Comparison of ENCODE assay signal across 27 cellular contexts in the genomic region with DNA sequence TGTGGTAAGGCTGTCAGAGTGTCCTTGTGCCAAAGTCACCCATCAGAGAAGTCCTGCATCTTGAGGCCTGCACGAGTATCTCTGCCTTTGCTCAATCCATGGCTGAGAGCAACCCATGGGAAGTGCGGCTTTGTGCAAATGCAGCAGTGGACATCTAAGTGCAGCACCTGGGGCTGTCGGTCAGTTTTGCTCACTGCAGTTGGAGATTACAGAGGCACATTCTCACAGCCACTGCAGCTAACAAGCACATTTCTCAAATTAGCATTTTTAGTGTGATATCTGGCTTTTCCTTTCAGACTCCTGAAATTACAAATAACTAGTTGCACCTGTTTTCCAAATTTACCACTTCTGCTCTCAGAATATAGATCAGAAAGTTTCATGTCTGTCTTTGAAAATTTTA.
"Had no signal": no experiment of that assay in that cellular context is flagged by ENCODE, and none has a peak within 500 bp of the region (broad histone marks: within the 10 kb centered on the region; RNA-seq: fewer than 3 reads in every experiment).

No MANE protein-coding gene starts in this region.

- H3K4me1 Mint-ChIP-seq: activated naive CD4-positive, alpha-beta T cell treated with anti-CD3 and anti-CD28 coated beads, Interleukin-2, amount 50 U/mL, for 24 hours; activated naive CD8-positive, alpha-beta T cell treated with anti-CD3 and anti-CD28 coated beads, Interleukin-2, amount 50 U/mL, for 24 hours had no signal

- H3K4me3 Mint-ChIP-seq: activated naive CD4-positive, alpha-beta T cell treated with anti-CD3 and anti-CD28 coated beads, Interleukin-2, amount 50 U/mL, for 24 hours; activated naive CD8-positive, alpha-beta T cell treated with anti-CD3 and anti-CD28 coated beads, Interleukin-2, amount 50 U/mL, for 24 hours; effector memory CD8-positive, alpha-beta T cell; naive thymus-derived CD4-positive, alpha-beta T cell had no signal

- H3K36me3 Mint-ChIP-seq: naive thymus-derived CD4-positive, alpha-beta T cell had no signal

- H3K27me3 ChIP-seq: gastrocnemius medialis, right atrium auricular region, testis, transverse colon had no signal

- H3K27ac ChIP-seq: gastrocnemius medialis, right atrium auricular region, testis, transverse colon had no signal

- H3K4me1 ChIP-seq: gastrocnemius medialis, right atrium auricular region, testis, transverse colon had no signal

- H3K9me3 Mint-ChIP-seq: activated naive CD4-positive, alpha-beta T cell treated with anti-CD3 and anti-CD28 coated beads, Interleukin-2, amount 50 U/mL, for 24 hours; activated naive CD8-positive, alpha-beta T cell treated with anti-CD3 and anti-CD28 coated beads, Interleukin-2, amount 50 U/mL, for 24 hours; effector memory CD8-positive, alpha-beta T cell had no signal

- H3K36me3 ChIP-seq: gastrocnemius medialis, right atrium auricular region, transverse colon had no signal

- H3K27me3 Mint-ChIP-seq: activated naive CD4-positive, alpha-beta T cell treated with anti-CD3 and anti-CD28 coated beads, Interleukin-2, amount 50 U/mL, for 24 hours; activated naive CD8-positive, alpha-beta T cell treated with anti-CD3 and anti-CD28 coated beads, Interleukin-2, amount 50 U/mL, for 24 hours; effector memory CD8-positive, alpha-beta T cell had no signal

- H3K9me3 ChIP-seq: gastrocnemius medialis, right atrium auricular region, testis, transverse colon had no signal

- H3K27ac Mint-ChIP-seq: activated naive CD4-positive, alpha-beta T cell treated with anti-CD3 and anti-CD28 coated beads, Interleukin-2, amount 50 U/mL, for 24 hours; activated naive CD8-positive, alpha-beta T cell treated with anti-CD3 and anti-CD28 coated beads, Interleukin-2, amount 50 U/mL, for 24 hours; effector memory CD8-positive, alpha-beta T cell; naive thymus-derived CD4-positive, alpha-beta T cell had no signal

- ATAC-seq: activated CD4-positive, CD25-positive, alpha-beta regulatory T cell treated with anti-CD3 and anti-CD28 coated beads, Interleukin-2, amount 50 U/mL, for 24 hours; activated naive CD8-positive, alpha-beta T cell treated with anti-CD3 and anti-CD28 coated beads, Interleukin-2, amount 50 U/mL, for 24 hours; effector memory CD8-positive, alpha-beta T cell; gastrocnemius medialis; left cardiac atrium; naive thymus-derived CD4-positive, alpha-beta T cell had no signal

- DNase-seq: activated CD4-positive, alpha-beta T cell treated with anti-CD3 and anti-CD28 coated beads for 48 hours; activated CD4-positive, alpha-beta T cell treated with anti-CD3 and anti-CD28 coated beads, Interleukin-2, amount 50 U/mL, for 48 hours; activated CD8-positive, alpha-beta memory T cell treated with anti-CD3 and anti-CD28 coated beads for 24 hours; activated CD8-positive, alpha-beta memory T cell treated with anti-CD3 and anti-CD28 coated beads, Interleukin-2, amount 50 U/mL, for 4 hours; activated gamma-delta T cell treated with Interleukin-2 at 50 U/mL for 16 hours; activated naive CD8-positive, alpha-beta T cell treated with anti-CD3 and anti-CD28 coated beads, Interleukin-2, amount 50 U/mL, for 24 hours; activated T-cell treated with anti-CD3 and anti-CD28 coated beads, Interleukin-2, amount 50 U/mL, for 1 hour; amygdala; caudate nucleus; cortex of kidney; effector memory CD8-positive, alpha-beta T cell; erythroblast; gastrocnemius medialis; hippocampal formation; left cardiac atrium; mammary epithelial cell; naive thymus-derived CD4-positive, alpha-beta T cell; occipital lobe; stimulated activated CD4-positive, alpha-beta T cell treated with anti-CD3 and anti-CD28 coated beads, Interleukin-15, amount 100 ng/mL, for 24 hours; stimulated activated CD4-positive, alpha-beta T cell treated with anti-CD3 and anti-CD28 coated beads, Interleukin-2, amount 100 ng/mL, for 24 hours; stimulated activated naive CD4-positive, alpha-beta T cell; T-helper 1 cell; testis; transverse colon had no signal

- H3K4me3 ChIP-seq: gastrocnemius medialis, right atrium auricular region, testis, transverse colon had no signal
